In genomic region chr12:123270380-123271181, GRCh38 we compare ENCODE assay signal across 7 cellular contexts. TPM values are rescaled to one million over a fixed set of nuclear protein-coding genes. Genes with fewer than 3 reads are reported as not detected.
A peak's percentile ranks its signal among the peaks of the same experiment; 100 is the strongest.
DNase-seq lines count a peak whose midpoint lies in the region; ATAC-seq and TF ChIP-seq lines count a peak whose summit lies in the region.

No MANE protein-coding gene starts in this region.

- H3K27ac ChIP-seq in RWPE2 (ENCODE audit: poor library complexity, severe bottlenecking) (peak overlapping the region; percentile 77), ectodermal cell (ENCODE audit: insufficient read depth, low read depth, low read length, poor library complexity, severe bottlenecking) (peak overlapping the region; percentile 76), upper lobe of right lung (peak overlapping the region; percentile 78)

- TF ChIP-seq CTCF in GM10266 (IDR thresholded peaks at IDR 0.05; ENCODE audit: control insufficient read depth, insufficient read depth, low read depth, missing control alignments) (peak; percentile 3), RWPE2 (IDR thresholded peaks at IDR 0.05; ENCODE audit: poor library complexity, severe bottlenecking) (no peak), mesothelial cell of epicardium (IDR thresholded peaks at IDR 0.05; ENCODE audit: unreplicated experiment) (no peak), upper lobe of right lung (IDR thresholded peaks at IDR 0.05) (no peak)

- peak overlapping the region; percentile 100 for H3K4me3 ChIP-seq in RWPE2 (ENCODE audit: severe bottlenecking)
- H3K4me3 ChIP-seq in ectodermal cell (ENCODE audit: insufficient read depth, low read depth, low read length) = peak overlapping the region; percentile 91
- H3K4me3 ChIP-seq in upper lobe of right lung = peak overlapping the region; percentile 69

- H3K9me3 Mint-ChIP-seq in mesothelial cell of epicardium = no peaks in the 10 kb centered on the region

- peak overlapping the region; percentile 92 for H3K27ac Mint-ChIP-seq in mesothelial cell of epicardium

- H3K36me3 ChIP-seq in RWPE2 (ENCODE audit: low read depth) = 0 out of 2 replicates have a peak, but pooled peaks cover 9% of the 10 kb centered on the region
- peaks cover 4% of the 10 kb centered on the region for H3K36me3 ChIP-seq in ectodermal cell (ENCODE audit: control insufficient read depth, insufficient read depth, low read length)
- H3K36me3 ChIP-seq in upper lobe of right lung = no peaks in the 10 kb centered on the region

- CTCF ChIA-PET in HEK293T (lab: Yijun Ruan, JAX) = interaction anchor here (0.9 kb wide), 1 partner anchor 38 kb away, joined by 3 read pairs; the partner anchor contains the start of genes MPHOSPH9 and MTRFR

- H3K4me1 ChIP-seq in RWPE2 (ENCODE audit: insufficient read depth, poor library complexity, severe bottlenecking) (no peaks in the 10 kb centered on the region), ectodermal cell (ENCODE audit: control insufficient read depth, insufficient read depth, low read length) (peaks cover 10% of the 10 kb centered on the region), upper lobe of right lung (peaks cover 33% of the 10 kb centered on the region)

- H3K9me3 ChIP-seq in RWPE2 (ENCODE audit: severe bottlenecking) (no peaks in the 10 kb centered on the region), ectodermal cell (ENCODE audit: control insufficient read depth, low read length) (no peaks in the 10 kb centered on the region), upper lobe of right lung (no peaks in the 10 kb centered on the region)

- intact Hi-C loops in upper lobe of right lung (cut with DNase I) = no loop called here

- H3K4me3 Mint-ChIP-seq in mesothelial cell of epicardium = peak overlapping the region; percentile 87

- H3K36me3 Mint-ChIP-seq in mesothelial cell of epicardium = peaks cover 5% of the 10 kb centered on the region

- DNase-seq in GM10266 (ENCODE audit: extremely low spot score) = peak; percentile 52
- peak; percentile 22 for DNase-seq in HEK293T (ENCODE audit: extremely low spot score)
- DNase-seq in RWPE2 (ENCODE audit: low spot score) = no peak
- no peak for DNase-seq in mesothelial cell of epicardium (ENCODE audit: low spot score in 2 of 2, unreplicated experiment in 2 of 2)
- DNase-seq in upper lobe of right lung = peak; percentile 72
- no peak for DNase-seq in NCI-H226

- no peaks in the 10 kb centered on the region for H3K27me3 Mint-ChIP-seq in mesothelial cell of epicardium (ENCODE audit: low read depth)

- H3K27me3 ChIP-seq in RWPE2 (ENCODE audit: insufficient read depth, poor library complexity, severe bottlenecking) = no peaks in the 10 kb centered on the region
- no peaks in the 10 kb centered on the region for H3K27me3 ChIP-seq in ectodermal cell (ENCODE audit: control insufficient read depth, insufficient read depth, low read length, poor library complexity, severe bottlenecking)
- H3K27me3 ChIP-seq in upper lobe of right lung = no peaks in the 10 kb centered on the region

- peaks cover 20% of the 10 kb centered on the region for H3K4me1 Mint-ChIP-seq in mesothelial cell of epicardium

- WGBS in ectodermal cell, 2 experiments = 0% methylated on average over 75 of the region's 75 CpGs

- POLR2A ChIA-PET in HEK293T (lab: Yijun Ruan, JAX) = interaction anchor here (2.1 kb wide), 1 partner anchor 37 kb away, joined by 8 read pairs; the partner anchor contains the start of genes MPHOSPH9 and MTRFR

- ATAC-seq in RWPE2 (ENCODE audit: low read depth) (0 out of 3 replicates have a peak, but pooled peaks have one; percentile 19), upper lobe of right lung (no peak)

TF ChIP-seq in HEK293T, 16 proteins besides CTCF, POLR2A, EP300 and RAD21:
- TF ChIP-seq ARNT (IDR thresholded peaks at IDR 0.05) (no peak), LEF1 (IDR thresholded peaks at IDR 0.05; ENCODE audit: borderline replicate concordance) (no peak), ELF4 (IDR thresholded peaks at IDR 0.05) (no peak), HDGF (IDR thresholded peaks at IDR 0.05; ENCODE audit: borderline replicate concordance) (no peak), PKNOX1 (IDR thresholded peaks at IDR 0.05) (no peak), SP1 (IDR thresholded peaks at IDR 0.05) (no peak), FOXM1 (IDR thresholded peaks at IDR 0.05; ENCODE audit: borderline replicate concordance) (no peak)

RNA-seq across cellular contexts. Expression of gene CDK2AP1, which starts 1.1 kb away (rescaled TPM):
- 244 TPM for polyA plus RNA-seq in ectodermal cell (2013, experiment 1 of 4)
- 218 TPM for polyA plus RNA-seq in ectodermal cell (2013, experiment 2 of 4)
- polyA plus RNA-seq in ectodermal cell (2013, experiment 3 of 4) = 171 TPM
- polyA plus RNA-seq in ectodermal cell (2013, experiment 4 of 4) = 195 TPM
- 108 to 117 TPM (median 113 TPM) in 3 replicates for total RNA-seq in mesothelial cell of epicardium
- total RNA-seq in upper lobe of right lung = 89.9 TPM

RNA-seq across cellular contexts. Expression of gene MTRFR, which starts 37.3 kb away (rescaled TPM):
- polyA plus RNA-seq in ectodermal cell (2013, experiment 1 of 4) = 15.4 TPM
- 13.7 TPM for polyA plus RNA-seq in ectodermal cell (2013, experiment 2 of 4)
- polyA plus RNA-seq in ectodermal cell (2013, experiment 3 of 4) = 17.0 TPM
- polyA plus RNA-seq in ectodermal cell (2013, experiment 4 of 4) = 15.7 TPM
- total RNA-seq in mesothelial cell of epicardium (15.3 to 16.6 TPM (median 15.7 TPM) in 3 replicates), upper lobe of right lung (13.3 TPM)

RNA-seq across cellular contexts. Expression of gene MPHOSPH9, which starts 37.6 kb away (rescaled TPM):
- polyA plus RNA-seq in ectodermal cell (2013, experiment 1 of 4) = 76.3 TPM
- 64.4 TPM for polyA plus RNA-seq in ectodermal cell (2013, experiment 2 of 4)
- 61.2 TPM for polyA plus RNA-seq in ectodermal cell (2013, experiment 3 of 4)
- polyA plus RNA-seq in ectodermal cell (2013, experiment 4 of 4) = 55.3 TPM
- 35.7 to 40.9 TPM (median 36.5 TPM) in 3 replicates for total RNA-seq in mesothelial cell of epicardium
- 20.3 TPM for total RNA-seq in upper lobe of right lung

Comparison
In these comparisons a context has a peak if more than half of its experiments do, and no peak if none do; other contexts are left out.
1. DNase-seq: peak in GM10266 (single experiment), HEK293T (single experiment) and upper lobe of right lung (single experiment); none in RWPE2 (single experiment), mesothelial cell of epicardium (0 of 2) and NCI-H226 (single experiment).
2. Peak in every context shown above with its lines, with median percentiles within 50 percentile points of each other: H3K27ac ChIP-seq and H3K4me3 ChIP-seq.